ENCODE assay signal across 12 cellular contexts in genomic region chr20:53693265-53693871, GRCh38.
DNase-seq lines count a peak whose midpoint lies in the region; ATAC-seq lines count a peak whose summit lies in the region.
"Had no signal": no experiment of that assay in that cellular context is flagged by ENCODE, and none has a peak within 500 bp of the region (broad histone marks: within the 10 kb centered on the region; RNA-seq: fewer than 3 reads in every experiment).

No MANE protein-coding gene starts in this region.

- H3K4me1 Mint-ChIP-seq in activated CD4-positive, alpha-beta T cell treated with anti-CD3 and anti-CD28 coated beads, Interleukin-2, amount 10 ng/mL, durations not matched to agents 7 days and 5 days = peaks cover 49% of the 10 kb centered on the region
- H3K4me1 Mint-ChIP-seq in activated naive CD8-positive, alpha-beta T cell treated with anti-CD3 and anti-CD28 coated beads, Interleukin-2, amount 50 U/mL, for 24 hours = peaks cover 30% of the 10 kb centered on the region
- peaks cover 13% of the 10 kb centered on the region for H3K4me1 Mint-ChIP-seq in stimulated activated memory B cell treated with anti-CD40 and anti-IgM and Interleukin-4, amounts not matched to agents 10 μg/mL and 1 μg/mL and 100 μg/mL, for 72 hours

- no peaks in the 10 kb centered on the region for H3K9me3 Mint-ChIP-seq in activated CD4-positive, alpha-beta T cell treated with anti-CD3 and anti-CD28 coated beads, Interleukin-2, amount 10 ng/mL, durations not matched to agents 7 days and 5 days
- H3K9me3 Mint-ChIP-seq in activated naive CD8-positive, alpha-beta T cell treated with anti-CD3 and anti-CD28 coated beads, Interleukin-2, amount 50 U/mL, for 24 hours = no peaks in the 10 kb centered on the region
- no peaks in the 10 kb centered on the region for H3K9me3 Mint-ChIP-seq in stimulated activated memory B cell treated with anti-CD40 and anti-IgM and Interleukin-4, amounts not matched to agents 10 μg/mL and 1 μg/mL and 100 μg/mL, for 72 hours

- peak; percentile 44 for DNase-seq in activated CD4-positive, alpha-beta T cell treated with anti-CD3 and anti-CD28 coated beads, Interleukin-2, amount 10 ng/mL, durations not matched to agents 7 days and 5 days
- DNase-seq in activated CD4-positive, alpha-beta T cell treated with anti-CD3 and anti-CD28 coated beads, Interleukin-2, amount 50 U/mL, for 1 hour = no peak
- DNase-seq in activated naive CD8-positive, alpha-beta T cell treated with anti-CD3 and anti-CD28 coated beads, Interleukin-2, amount 50 U/mL, for 24 hours = no peak
- DNase-seq in AG08395 (ENCODE audit: low spot score) (no peak), GM19240 (ENCODE audit: insufficient read length, low spot score) (no peak)
- DNase-seq: activated CD4-positive, CD25-positive, alpha-beta regulatory T cell; lower lobe of right lung; NCI-H2081 had no signal

- CTCF ChIA-PET in activated CD4-positive, alpha-beta T cell treated with anti-CD3 and anti-CD28 coated beads, Interleukin-2, amount 10 ng/mL, durations not matched to agents 7 days and 5 days (lab: Charles Lee) = interaction anchor here (0.6 to 1.2 kb wide), 3 partner anchors 31 to 53 kb away, joined by 3 to 5 read pairs (median 4); no protein-coding TSS in a partner anchor

- peak overlapping the region; percentile 53 for H3K4me3 Mint-ChIP-seq in activated CD4-positive, alpha-beta T cell treated with anti-CD3 and anti-CD28 coated beads, Interleukin-2, amount 10 ng/mL, durations not matched to agents 7 days and 5 days
- H3K4me3 Mint-ChIP-seq in activated naive CD8-positive, alpha-beta T cell treated with anti-CD3 and anti-CD28 coated beads, Interleukin-2, amount 50 U/mL, for 24 hours = peak overlapping the region; percentile 45
- peak overlapping the region; percentile 24 for H3K4me3 Mint-ChIP-seq in stimulated activated memory B cell treated with anti-CD40 and anti-IgM and Interleukin-4, amounts not matched to agents 10 μg/mL and 1 μg/mL and 100 μg/mL, for 72 hours

- H3K27me3 Mint-ChIP-seq in activated CD4-positive, alpha-beta T cell treated with anti-CD3 and anti-CD28 coated beads, Interleukin-2, amount 10 ng/mL, durations not matched to agents 7 days and 5 days = no peaks in the 10 kb centered on the region
- no peaks in the 10 kb centered on the region for H3K27me3 Mint-ChIP-seq in activated naive CD8-positive, alpha-beta T cell treated with anti-CD3 and anti-CD28 coated beads, Interleukin-2, amount 50 U/mL, for 24 hours
- no peaks in the 10 kb centered on the region for H3K27me3 Mint-ChIP-seq in stimulated activated memory B cell treated with anti-CD40 and anti-IgM and Interleukin-4, amounts not matched to agents 10 μg/mL and 1 μg/mL and 100 μg/mL, for 72 hours

- peak overlapping the region; percentile 92 for H3K27ac Mint-ChIP-seq in activated CD4-positive, alpha-beta T cell treated with anti-CD3 and anti-CD28 coated beads, Interleukin-2, amount 10 ng/mL, durations not matched to agents 7 days and 5 days
- peak overlapping the region; percentile 65 for H3K27ac Mint-ChIP-seq in activated naive CD8-positive, alpha-beta T cell treated with anti-CD3 and anti-CD28 coated beads, Interleukin-2, amount 50 U/mL, for 24 hours
- peak overlapping the region; percentile 38 for H3K27ac Mint-ChIP-seq in stimulated activated memory B cell treated with anti-CD40 and anti-IgM and Interleukin-4, amounts not matched to agents 10 μg/mL and 1 μg/mL and 100 μg/mL, for 72 hours

- peak; percentile 63 for ATAC-seq in HG03139 (IDR thresholded peaks at IDR 0.05; ENCODE audit: unreplicated experiment)
- peak; percentile 74 for ATAC-seq in activated naive CD8-positive, alpha-beta T cell treated with anti-CD3 and anti-CD28 coated beads, Interleukin-2, amount 50 U/mL, for 24 hours
- ATAC-seq in stimulated activated memory B cell treated with anti-CD40 and anti-IgM and Interleukin-4, amounts not matched to agents 10 μg/mL and 1 μg/mL and 100 μg/mL, for 72 hours = no peak
- no peak for ATAC-seq in HG03342 (IDR thresholded peaks at IDR 0.05; ENCODE audit: unreplicated experiment)
- ATAC-seq: A549 had no signal

- no peaks in the 10 kb centered on the region for H3K36me3 Mint-ChIP-seq in activated CD4-positive, alpha-beta T cell treated with anti-CD3 and anti-CD28 coated beads, Interleukin-2, amount 10 ng/mL, durations not matched to agents 7 days and 5 days (ENCODE audit: low read depth)
- no peaks in the 10 kb centered on the region for H3K36me3 Mint-ChIP-seq in activated naive CD8-positive, alpha-beta T cell treated with anti-CD3 and anti-CD28 coated beads, Interleukin-2, amount 50 U/mL, for 24 hours (ENCODE audit: low read depth)
- no peaks in the 10 kb centered on the region for H3K36me3 Mint-ChIP-seq in stimulated activated memory B cell treated with anti-CD40 and anti-IgM and Interleukin-4, amounts not matched to agents 10 μg/mL and 1 μg/mL and 100 μg/mL, for 72 hours

- POLR2A ChIA-PET in activated CD4-positive, alpha-beta T cell treated with anti-CD3 and anti-CD28 coated beads, Interleukin-2, amount 10 ng/mL, durations not matched to agents 7 days and 5 days (lab: Charles Lee) = no interaction called here

Comparison
In these comparisons a context has a peak if more than half of its experiments do, and no peak if none do; other contexts are left out.
1. H3K27ac Mint-ChIP-seq: peak in every context shown above with its lines; median percentile 92 in activated CD4-positive, alpha-beta T cell treated with anti-CD3 and anti-CD28 coated beads, Interleukin-2, amount 10 ng/mL, durations not matched to agents 7 days and 5 days; 65 in activated naive CD8-positive, alpha-beta T cell treated with anti-CD3 and anti-CD28 coated beads, Interleukin-2, amount 50 U/mL, for 24 hours; 38 in stimulated activated memory B cell treated with anti-CD40 and anti-IgM and Interleukin-4, amounts not matched to agents 10 μg/mL and 1 μg/mL and 100 μg/mL, for 72 hours.
2. ATAC-seq: peak in HG03139 (single experiment) and activated naive CD8-positive, alpha-beta T cell treated with anti-CD3 and anti-CD28 coated beads, Interleukin-2, amount 50 U/mL, for 24 hours (single experiment); none in stimulated activated memory B cell treated with anti-CD40 and anti-IgM and Interleukin-4, amounts not matched to agents 10 μg/mL and 1 μg/mL and 100 μg/mL, for 72 hours (single experiment) and HG03342 (single experiment).
3. Peak in every context shown above with its lines, with median percentiles within 50 percentile points of each other: H3K4me3 Mint-ChIP-seq.